28 cellular contexts compared by ENCODE assay signal in genomic region chr9:2339416-2339815, GRCh38.
"Had no signal": no experiment of that assay in that cellular context is flagged by ENCODE, and none has a peak within 500 bp of the region (broad histone marks: within the 10 kb centered on the region; RNA-seq: fewer than 3 reads in every experiment).

No MANE protein-coding gene starts in this region.

- H3K27ac ChIP-seq: brain microvascular endothelial cell, gastroesophageal sphincter, VCaP had no signal

- H3K4me3 ChIP-seq: gastroesophageal sphincter had no signal

- H3K27me3 ChIP-seq: brain microvascular endothelial cell, gastroesophageal sphincter had no signal

- DNase-seq: activated CD4-positive, alpha-beta memory T cell treated with anti-CD3 and anti-CD28 coated beads, Interleukin-2, amount 10 ng/mL, durations not matched to agents 7 days and 5 days; activated CD4-positive, alpha-beta T cell treated with anti-CD3 and anti-CD28 coated beads for 1 hour; activated CD4-positive, alpha-beta T cell treated with anti-CD3 and anti-CD28 coated beads for 4 hours; activated CD4-positive, alpha-beta T cell treated with anti-CD3 and anti-CD28 coated beads, Interleukin-2, amount 10 ng/mL, durations not matched to agents 7 days and 5 days; activated CD4-positive, alpha-beta T cell treated with anti-CD3 and anti-CD28 coated beads, Interleukin-2, amount 50 U/mL, for 4 hours; activated CD8-positive, alpha-beta memory T cell treated with anti-CD3 and anti-CD28 coated beads, Interleukin-2, amount 50 U/mL, for 48 hours; activated gamma-delta T cell; activated naive CD4-positive, alpha-beta T cell; activated naive CD4-positive, alpha-beta T cell treated with anti-CD3 and anti-CD28 coated beads, Interleukin-2, amount 10 ng/mL, durations not matched to agents 7 days and 5 days; activated naive CD8-positive, alpha-beta T cell treated with anti-CD3 and anti-CD28 coated beads, Interleukin-2, amount 10 ng/mL, durations not matched to agents 7 days and 5 days; activated T-cell treated with anti-CD3 and anti-CD28 coated beads for 4 hours; activated T-cell treated with anti-CD3 and anti-CD28 coated beads, Interleukin-2, amount 50 U/mL, for 24 hours; activated T-cell treated with anti-CD3 and anti-CD28 coated beads, Interleukin-2, amount 50 U/mL, for 72 hours; amniotic stem cell; anterior cingulate cortex; brain microvascular endothelial cell; caudate nucleus; cortex of kidney; effector CD8-positive, alpha-beta T cell; T-helper 2 cell had no signal

- FAIRE-seq: astrocyte, colon, endometrium, endothelial cell of umbilical vein had no signal

- H3K9me3 ChIP-seq: gastroesophageal sphincter had no signal

- ATAC-seq: activated naive CD4-positive, alpha-beta T cell treated with anti-CD3 and anti-CD28 coated beads, Interleukin-2, amount 50 U/mL, for 72 hours; activated T-cell treated with anti-CD3 and anti-CD28 coated beads, Interleukin-2, amount 50 U/mL, for 72 hours; gastroesophageal sphincter; WTC11 had no signal

- H3K36me3 ChIP-seq: brain microvascular endothelial cell, gastroesophageal sphincter had no signal
